Comparison of ENCODE assay signal across 38 cellular contexts in the genomic region with DNA sequence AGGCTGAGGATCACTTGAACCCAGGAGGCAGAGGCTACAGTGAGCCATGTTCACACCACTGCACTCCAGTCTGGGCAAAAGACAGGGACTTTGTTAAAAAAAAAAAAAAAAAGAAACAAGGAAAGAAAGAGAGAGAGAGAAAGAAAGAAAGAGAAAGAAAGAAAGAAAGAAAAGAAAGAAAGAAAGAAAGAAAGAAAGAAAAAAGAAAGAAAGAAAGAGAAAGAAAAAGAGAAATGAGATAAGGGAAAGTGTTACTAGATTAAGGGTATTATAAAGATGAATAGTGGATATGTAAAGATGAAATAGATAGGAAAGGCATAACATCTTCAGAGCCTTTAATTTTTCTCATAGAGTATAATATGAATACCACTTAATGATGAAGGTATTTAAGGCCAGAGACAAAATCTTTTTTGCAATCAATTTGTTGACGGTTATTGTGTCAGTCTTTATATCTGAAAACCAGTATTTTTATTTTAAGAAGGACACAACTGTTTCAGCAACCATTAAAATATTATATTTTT.
"Had no signal": no experiment of that assay in that cellular context is flagged by ENCODE, and none has a peak within 500 bp of the region (broad histone marks: within the 10 kb centered on the region; RNA-seq: fewer than 3 reads in every experiment).

No MANE protein-coding gene starts in this region.

- H3K27me3 ChIP-seq: ascending aorta, cardiac muscle cell had no signal

- H3K27ac Mint-ChIP-seq: activated B cell treated with CpG ODN at 0.5 μM for 24 hours; activated CD4-positive, alpha-beta memory T cell treated with anti-CD3 and anti-CD28 coated beads, Interleukin-2, amount 10 ng/mL, durations not matched to agents 7 days and 5 days; activated CD4-positive, alpha-beta T cell treated with anti-CD3 and anti-CD28 coated beads for 36 hours; activated CD4-positive, alpha-beta T cell treated with anti-CD3 and anti-CD28 coated beads, Interleukin-2, amount 10 ng/mL, durations not matched to agents 7 days and 5 days; activated CD8-positive, alpha-beta memory T cell treated with anti-CD3 and anti-CD28 coated beads, Interleukin-2, amount 10 ng/mL, durations not matched to agents 7 days and 5 days; activated naive CD4-positive, alpha-beta T cell treated with anti-CD3 and anti-CD28 coated beads, Interleukin-2, amount 10 ng/mL, durations not matched to agents 7 days and 5 days; activated naive CD4-positive, alpha-beta T cell treated with anti-CD3 and anti-CD28 coated beads, Interleukin-2, amount 50 U/mL, for 24 hours; activated naive CD8-positive, alpha-beta T cell; activated naive CD8-positive, alpha-beta T cell treated with anti-CD3 and anti-CD28 coated beads, Interleukin-2, amount 10 ng/mL, durations not matched to agents 7 days and 5 days; activated naive CD8-positive, alpha-beta T cell treated with anti-CD3 and anti-CD28 coated beads, Interleukin-2, amount 50 U/mL, for 24 hours; activated T-cell treated with anti-CD3 and anti-CD28 coated beads, Interleukin-2, amount 50 U/mL, for 24 hours; activated T-helper 2 cell treated with anti-CD3 and anti-CD28 coated beads, Interferon-gamma antibody, Interleukin-2, Interleukin-4, amounts not matched to agents 10 μg/mL and 5 μg/mL and 100 μg/mL, durations not matched to agents 14 hours and 24 hours and 36 hours; brain; T-helper 1 cell treated with Interleukin-12 subunit alpha and Interleukin-12 subunit beta and Interleukin-4 antibody, amounts not matched to agents 30 μg/mL and 1 μg/mL, for 36 hours; T-helper 2 cell treated with Interferon-gamma antibody and Interleukin-4, amounts not matched to agents 5 μg/mL and 100 μg/mL, for 36 hours had no signal

- H3K36me3 ChIP-seq: ascending aorta, cardiac muscle cell had no signal

- H3K9me3 Mint-ChIP-seq: activated naive CD4-positive, alpha-beta T cell treated with anti-CD3 and anti-CD28 coated beads, Interleukin-2, amount 50 U/mL, for 24 hours; central memory CD8-positive, alpha-beta T cell had no signal

- H3K36me3 Mint-ChIP-seq: activated CD8-positive, alpha-beta memory T cell treated with anti-CD3 and anti-CD28 coated beads, Interleukin-2, amount 10 ng/mL, durations not matched to agents 7 days and 5 days; activated naive CD4-positive, alpha-beta T cell treated with anti-CD3 and anti-CD28 coated beads, Interleukin-2, amount 10 ng/mL, durations not matched to agents 7 days and 5 days; activated naive CD4-positive, alpha-beta T cell treated with anti-CD3 and anti-CD28 coated beads, Interleukin-2, amount 50 U/mL, for 24 hours; activated naive CD8-positive, alpha-beta T cell treated with anti-CD3 and anti-CD28 coated beads, Interleukin-2, amount 10 ng/mL, durations not matched to agents 7 days and 5 days; brain had no signal

- H3K4me3 Mint-ChIP-seq: activated B cell treated with CpG ODN at 0.5 μM for 24 hours; activated CD4-positive, alpha-beta memory T cell treated with anti-CD3 and anti-CD28 coated beads, Interleukin-2, amount 10 ng/mL, durations not matched to agents 7 days and 5 days; activated CD4-positive, alpha-beta T cell treated with anti-CD3 and anti-CD28 coated beads for 36 hours; activated CD4-positive, alpha-beta T cell treated with anti-CD3 and anti-CD28 coated beads, Interleukin-2, amount 10 ng/mL, durations not matched to agents 7 days and 5 days; activated CD8-positive, alpha-beta memory T cell treated with anti-CD3 and anti-CD28 coated beads, Interleukin-2, amount 10 ng/mL, durations not matched to agents 7 days and 5 days; activated naive CD4-positive, alpha-beta T cell treated with anti-CD3 and anti-CD28 coated beads, Interleukin-2, amount 10 ng/mL, durations not matched to agents 7 days and 5 days; activated naive CD4-positive, alpha-beta T cell treated with anti-CD3 and anti-CD28 coated beads, Interleukin-2, amount 50 U/mL, for 24 hours; activated naive CD8-positive, alpha-beta T cell; activated naive CD8-positive, alpha-beta T cell treated with anti-CD3 and anti-CD28 coated beads, Interleukin-2, amount 10 ng/mL, durations not matched to agents 7 days and 5 days; activated naive CD8-positive, alpha-beta T cell treated with anti-CD3 and anti-CD28 coated beads, Interleukin-2, amount 50 U/mL, for 24 hours; activated T-cell treated with anti-CD3 and anti-CD28 coated beads, Interleukin-2, amount 50 U/mL, for 24 hours; brain; central memory CD8-positive, alpha-beta T cell; T-helper 1 cell treated with Interleukin-12 subunit alpha and Interleukin-12 subunit beta and Interleukin-4 antibody, amounts not matched to agents 30 μg/mL and 1 μg/mL, for 36 hours; T-helper 2 cell treated with Interferon-gamma antibody and Interleukin-4, amounts not matched to agents 5 μg/mL and 100 μg/mL, for 36 hours had no signal

- FAIRE-seq: bronchial epithelial cell, TTC549 had no signal

- H3K27ac ChIP-seq: ascending aorta, cardiac muscle cell, VCaP had no signal

- H3K4me3 ChIP-seq: ascending aorta, cardiac muscle cell had no signal

- H3K4me1 Mint-ChIP-seq: activated B cell treated with CpG ODN at 0.5 μM for 24 hours; activated CD4-positive, alpha-beta memory T cell treated with anti-CD3 and anti-CD28 coated beads, Interleukin-2, amount 10 ng/mL, durations not matched to agents 7 days and 5 days; activated CD4-positive, alpha-beta T cell treated with anti-CD3 and anti-CD28 coated beads for 36 hours; activated CD4-positive, alpha-beta T cell treated with anti-CD3 and anti-CD28 coated beads, Interleukin-2, amount 10 ng/mL, durations not matched to agents 7 days and 5 days; activated CD8-positive, alpha-beta memory T cell treated with anti-CD3 and anti-CD28 coated beads, Interleukin-2, amount 10 ng/mL, durations not matched to agents 7 days and 5 days; activated naive CD4-positive, alpha-beta T cell treated with anti-CD3 and anti-CD28 coated beads, Interleukin-2, amount 10 ng/mL, durations not matched to agents 7 days and 5 days; activated naive CD4-positive, alpha-beta T cell treated with anti-CD3 and anti-CD28 coated beads, Interleukin-2, amount 50 U/mL, for 24 hours; activated naive CD8-positive, alpha-beta T cell treated with anti-CD3 and anti-CD28 coated beads, Interleukin-2, amount 10 ng/mL, durations not matched to agents 7 days and 5 days; brain; central memory CD8-positive, alpha-beta T cell had no signal

- ATAC-seq: activated CD4-positive, alpha-beta T cell treated with anti-CD3 and anti-CD28 coated beads for 36 hours; activated CD4-positive, CD25-positive, alpha-beta regulatory T cell treated with anti-CD3 and anti-CD28 coated beads, Interleukin-2, amount 50 U/mL, for 24 hours; activated CD8-positive, alpha-beta memory T cell treated with anti-CD3 and anti-CD28 coated beads, Interleukin-2, amount 10 ng/mL, durations not matched to agents 7 days and 5 days; activated naive CD8-positive, alpha-beta T cell treated with anti-CD3 and anti-CD28 coated beads, Interleukin-2, amount 50 U/mL, for 24 hours had no signal

- DNase-seq: activated B cell treated with CpG ODN at 0.5 μM for 24 hours; activated CD4-positive, alpha-beta memory T cell treated with anti-CD3 and anti-CD28 coated beads, Interleukin-2, amount 10 ng/mL, durations not matched to agents 7 days and 5 days; activated CD4-positive, alpha-beta T cell treated with anti-CD3 and anti-CD28 coated beads for 1 hour; activated CD4-positive, alpha-beta T cell treated with anti-CD3 and anti-CD28 coated beads for 36 hours; activated CD4-positive, alpha-beta T cell treated with anti-CD3 and anti-CD28 coated beads for 48 hours; activated CD4-positive, alpha-beta T cell treated with anti-CD3 and anti-CD28 coated beads, Interleukin-2, amount 10 ng/mL, durations not matched to agents 7 days and 5 days; activated CD4-positive, alpha-beta T cell treated with anti-CD3 and anti-CD28 coated beads, Interleukin-2, amount 50 U/mL, for 48 hours; activated CD8-positive, alpha-beta memory T cell treated with anti-CD3 and anti-CD28 coated beads for 24 hours; activated CD8-positive, alpha-beta memory T cell treated with anti-CD3 and anti-CD28 coated beads, Interleukin-2, amount 10 ng/mL, durations not matched to agents 7 days and 5 days; activated CD8-positive, alpha-beta memory T cell treated with anti-CD3 and anti-CD28 coated beads, Interleukin-2, amount 50 U/mL, for 48 hours; activated effector memory CD4-positive, alpha-beta T cell treated with Interleukin-2 at 50 U/mL for 16 hours; activated gamma-delta T cell; activated naive CD4-positive, alpha-beta T cell treated with anti-CD3 and anti-CD28 coated beads, Interleukin-2, amount 10 ng/mL, durations not matched to agents 7 days and 5 days; activated naive CD4-positive, alpha-beta T cell treated with Interleukin-2 at 50 U/mL for 16 hours; activated naive CD8-positive, alpha-beta T cell treated with anti-CD3 and anti-CD28 coated beads, Interleukin-2, amount 10 ng/mL, durations not matched to agents 7 days and 5 days; activated naive CD8-positive, alpha-beta T cell treated with anti-CD3 and anti-CD28 coated beads, Interleukin-2, amount 50 U/mL, for 24 hours; activated T-cell treated with anti-CD3 and anti-CD28 coated beads, Interleukin-2, amount 50 U/mL, for 24 hours; activated T-cell treated with anti-CD3 and anti-CD28 coated beads, Interleukin-2, amount 50 U/mL, for 48 hours; amygdala; anterior cingulate cortex; caudate nucleus; cerebellar nuclear complex; T-helper 1 cell; T-helper 2 cell; T-helper 9 cell had no signal

- H3K4me1 ChIP-seq: ascending aorta had no signal
